14 cellular contexts compared by ENCODE assay signal in genomic region chr11:76270387-76270786, GRCh38.
A peak's percentile ranks its signal among the peaks of the same experiment; 100 is the strongest.
DNase-seq lines count a peak whose midpoint lies in the region; ATAC-seq and TF ChIP-seq lines count a peak whose summit lies in the region.
"Had no signal": no experiment of that assay in that cellular context is flagged by ENCODE, and none has a peak within 500 bp of the region (broad histone marks: within the 10 kb centered on the region; RNA-seq: fewer than 3 reads in every experiment).

No MANE protein-coding gene starts in this region.

- no TSS peak for BruUV-seq in Calu3 (replicated peaks; lab: Mats Ljungman, UMichigan)

- TF ChIP-seq POLR2A in esophagus squamous epithelium (IDR thresholded peaks at IDR 0.05) (no peak), uterus (IDR thresholded peaks at IDR 0.05) (no peak)

- DNase-seq in Right ventricle myocardium inferior (ENCODE audit: missing footprints) (peak; percentile 52), cardiac septum (ENCODE audit: low spot score) (no peak), esophagus squamous epithelium (lab: John Stamatoyannopoulos, UW) (no peak), mesothelial cell of epicardium (ENCODE audit: low spot score in 2 of 2, unreplicated experiment in 2 of 2) (no peak), uterus (peak in 1 of 2 donors; percentile 62), Calu3 (no peak)
- DNase-seq: activated CD4-positive, CD25-positive, alpha-beta regulatory T cell; activated naive CD4-positive, alpha-beta T cell treated with anti-CD3 and anti-CD28 coated beads, Interleukin-2, amount 10 ng/mL, durations not matched to agents 7 days and 5 days; central memory CD4-positive, alpha-beta T cell; NCI-H526; stimulated activated naive B cell treated with anti-CD40 and anti-IgM and Interleukin-4, amounts not matched to agents 10 μg/mL and 1 μg/mL and 100 μg/mL, for 72 hours had no signal

- H3K4me3 ChIP-seq in esophagus squamous epithelium: no peak overlapping the region
- H3K4me3 ChIP-seq in uterus: no peak overlapping the region
- H3K4me3 ChIP-seq: prostate gland had no signal

- H3K4me1 Mint-ChIP-seq in mesothelial cell of epicardium (peaks cover 25% of the 10 kb centered on the region), Calu3 (ENCODE audit: low read depth, unreplicated experiment) (no peaks in the 10 kb centered on the region)
- H3K4me1 Mint-ChIP-seq: activated naive CD4-positive, alpha-beta T cell treated with anti-CD3 and anti-CD28 coated beads, Interleukin-2, amount 10 ng/mL, durations not matched to agents 7 days and 5 days; stimulated activated naive B cell treated with anti-CD40 and anti-IgM and Interleukin-4, amounts not matched to agents 10 μg/mL and 1 μg/mL and 100 μg/mL, for 72 hours had no signal

- H3K27me3 ChIP-seq in esophagus squamous epithelium: no peaks in the 10 kb centered on the region
- H3K27me3 ChIP-seq in uterus: no peaks in the 10 kb centered on the region

- CTCF ChIA-PET in Calu3 (lab: Charles Lee): no interaction called here

- 25 to 45% methylated on average over 1 of the region's 1 CpG for WGBS in esophagus squamous epithelium, 2 donors

- H3K36me3 ChIP-seq in esophagus squamous epithelium (no peaks in the 10 kb centered on the region), uterus (no peaks in the 10 kb centered on the region)
- H3K36me3 ChIP-seq: prostate gland had no signal

- H3K27ac Mint-ChIP-seq in mesothelial cell of epicardium (peak overlapping the region; percentile 92), Calu3 (ENCODE audit: unreplicated experiment) (no peak overlapping the region)
- H3K27ac Mint-ChIP-seq: activated naive CD4-positive, alpha-beta T cell treated with anti-CD3 and anti-CD28 coated beads, Interleukin-2, amount 10 ng/mL, durations not matched to agents 7 days and 5 days; stimulated activated naive B cell treated with anti-CD40 and anti-IgM and Interleukin-4, amounts not matched to agents 10 μg/mL and 1 μg/mL and 100 μg/mL, for 72 hours had no signal

- H3K9me3 Mint-ChIP-seq in mesothelial cell of epicardium: peaks cover 15% of the 10 kb centered on the region
- peaks cover 3% of the 10 kb centered on the region for H3K9me3 Mint-ChIP-seq in Calu3 (ENCODE audit: low read depth, unreplicated experiment)
- H3K9me3 Mint-ChIP-seq: activated naive CD4-positive, alpha-beta T cell treated with anti-CD3 and anti-CD28 coated beads, Interleukin-2, amount 10 ng/mL, durations not matched to agents 7 days and 5 days had no signal

- H3K4me1 ChIP-seq in esophagus squamous epithelium (peaks cover 8 to 42% (median 27%) of the 10 kb centered on the region in 3 donors), uterus (peaks cover 0 to 7% of the 10 kb centered on the region in 2 donors)
- H3K4me1 ChIP-seq: prostate gland had no signal

- H3K27me3 Mint-ChIP-seq in mesothelial cell of epicardium (ENCODE audit: low read depth) (no peaks in the 10 kb centered on the region), Calu3 (ENCODE audit: unreplicated experiment) (peaks cover 47% of the 10 kb centered on the region)

- TF ChIP-seq CTCF in esophagus squamous epithelium (IDR thresholded peaks at IDR 0.05) (no peak), mesothelial cell of epicardium (IDR thresholded peaks at IDR 0.05; ENCODE audit: unreplicated experiment) (no peak), uterus (IDR thresholded peaks at IDR 0.05) (no peak), Calu3 (IDR thresholded peaks at IDR 0.05; ENCODE audit: unreplicated experiment) (no peak)

- intact Hi-C loops in Right ventricle myocardium inferior (cut with DNase I): no loop called here
- intact Hi-C loops in cardiac septum (cut with DNase I): no loop called here
- intact Hi-C loops in esophagus squamous epithelium (cut with DNase I): no loop called here
- intact Hi-C loops in uterus (cut with DNase I; ENCODE audit: low total_unique reads): no loop called here
- intact Hi-C loops in Calu3 (cut with micrococcal nuclease; ENCODE audit: unreplicated experiment): no loop called here

- no peaks in the 10 kb centered on the region for H3K36me3 Mint-ChIP-seq in mesothelial cell of epicardium
- H3K36me3 Mint-ChIP-seq in Calu3 (ENCODE audit: insufficient read depth, unreplicated experiment): peaks cover 10% of the 10 kb centered on the region
- H3K36me3 Mint-ChIP-seq: activated naive CD4-positive, alpha-beta T cell treated with anti-CD3 and anti-CD28 coated beads, Interleukin-2, amount 10 ng/mL, durations not matched to agents 7 days and 5 days had no signal

- peak overlapping the region in 3 of 4 donors; percentile 42 to 78 (median 71) for H3K27ac ChIP-seq in esophagus squamous epithelium
- H3K27ac ChIP-seq in uterus: peak overlapping the region; percentile 38 to 55
- H3K27ac ChIP-seq: prostate gland had no signal

- ATAC-seq in Right ventricle myocardium inferior: peak; percentile 77
- ATAC-seq in GM21447 (IDR thresholded peaks at IDR 0.05; ENCODE audit: unreplicated experiment): no peak
- no peak for ATAC-seq in GM21526 (IDR thresholded peaks at IDR 0.05; ENCODE audit: low FRiP score, unreplicated experiment)
- ATAC-seq: stimulated activated naive B cell treated with anti-CD40 and anti-IgM and Interleukin-4, amounts not matched to agents 10 μg/mL and 1 μg/mL and 100 μg/mL, for 72 hours had no signal

- H3K9me3 ChIP-seq in esophagus squamous epithelium (no peaks in the 10 kb centered on the region), uterus (no peaks in the 10 kb centered on the region)
- H3K9me3 ChIP-seq: prostate gland had no signal

- H3K4me3 Mint-ChIP-seq in mesothelial cell of epicardium (no peak overlapping the region), Calu3 (ENCODE audit: low read depth, unreplicated experiment) (no peak overlapping the region)
- H3K4me3 Mint-ChIP-seq: activated naive CD4-positive, alpha-beta T cell treated with anti-CD3 and anti-CD28 coated beads, Interleukin-2, amount 10 ng/mL, durations not matched to agents 7 days and 5 days; stimulated activated naive B cell treated with anti-CD40 and anti-IgM and Interleukin-4, amounts not matched to agents 10 μg/mL and 1 μg/mL and 100 μg/mL, for 72 hours had no signal
